1 cellular context compared by ENCODE assay signal in the genomic region with DNA sequence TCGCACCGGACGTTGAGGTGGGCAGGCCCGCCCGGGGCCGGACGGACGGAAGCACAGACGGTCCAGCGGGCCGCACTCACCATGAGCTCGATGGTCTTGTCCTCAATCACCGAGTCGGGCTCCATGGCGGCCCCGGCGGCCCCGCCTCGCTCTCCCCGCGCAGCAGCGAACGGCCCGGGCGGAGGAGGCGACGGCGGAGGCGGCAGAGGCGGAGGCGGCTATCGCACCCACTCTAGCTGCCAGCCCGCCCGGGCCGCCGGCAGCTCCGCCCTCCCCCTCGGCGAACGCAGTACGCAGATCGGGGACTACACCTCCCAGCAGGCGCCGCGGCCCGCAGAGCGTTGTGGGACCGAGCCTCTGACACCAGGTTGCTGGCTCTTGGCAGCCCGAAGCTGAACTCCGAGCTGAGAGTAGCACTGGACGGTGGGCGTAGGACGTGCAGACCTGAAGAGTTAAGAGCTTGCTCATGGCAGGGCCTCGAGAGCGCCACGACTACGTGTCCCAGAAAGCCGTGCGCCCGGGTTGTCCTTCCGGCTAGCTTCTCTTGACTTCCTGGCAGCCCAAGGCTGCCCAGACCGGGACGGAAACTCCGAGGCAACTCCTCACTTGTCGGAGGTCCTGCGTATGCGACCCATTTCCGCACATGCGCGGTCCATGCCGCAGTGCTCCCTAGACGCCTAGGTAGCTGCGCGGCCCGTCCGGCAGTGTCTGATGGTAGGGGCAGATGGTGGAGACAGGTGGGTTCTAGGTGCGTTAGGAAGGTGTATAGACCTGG.
A peak's percentile ranks its signal among the peaks of the same experiment; 100 is the strongest.
TF ChIP-seq lines count a peak whose summit lies in the region.

FBXW11 (minus strand) TSS at position 261 of the 775 bp plus-strand sequence; CDS start at position 125, 136 bp downstream.

TF ChIP-seq in K562, 482 proteins besides CTCF, POLR2A, EP300 and RAD21 (continued from another document and continues in another):
- TF ChIP-seq, protein P1, sequence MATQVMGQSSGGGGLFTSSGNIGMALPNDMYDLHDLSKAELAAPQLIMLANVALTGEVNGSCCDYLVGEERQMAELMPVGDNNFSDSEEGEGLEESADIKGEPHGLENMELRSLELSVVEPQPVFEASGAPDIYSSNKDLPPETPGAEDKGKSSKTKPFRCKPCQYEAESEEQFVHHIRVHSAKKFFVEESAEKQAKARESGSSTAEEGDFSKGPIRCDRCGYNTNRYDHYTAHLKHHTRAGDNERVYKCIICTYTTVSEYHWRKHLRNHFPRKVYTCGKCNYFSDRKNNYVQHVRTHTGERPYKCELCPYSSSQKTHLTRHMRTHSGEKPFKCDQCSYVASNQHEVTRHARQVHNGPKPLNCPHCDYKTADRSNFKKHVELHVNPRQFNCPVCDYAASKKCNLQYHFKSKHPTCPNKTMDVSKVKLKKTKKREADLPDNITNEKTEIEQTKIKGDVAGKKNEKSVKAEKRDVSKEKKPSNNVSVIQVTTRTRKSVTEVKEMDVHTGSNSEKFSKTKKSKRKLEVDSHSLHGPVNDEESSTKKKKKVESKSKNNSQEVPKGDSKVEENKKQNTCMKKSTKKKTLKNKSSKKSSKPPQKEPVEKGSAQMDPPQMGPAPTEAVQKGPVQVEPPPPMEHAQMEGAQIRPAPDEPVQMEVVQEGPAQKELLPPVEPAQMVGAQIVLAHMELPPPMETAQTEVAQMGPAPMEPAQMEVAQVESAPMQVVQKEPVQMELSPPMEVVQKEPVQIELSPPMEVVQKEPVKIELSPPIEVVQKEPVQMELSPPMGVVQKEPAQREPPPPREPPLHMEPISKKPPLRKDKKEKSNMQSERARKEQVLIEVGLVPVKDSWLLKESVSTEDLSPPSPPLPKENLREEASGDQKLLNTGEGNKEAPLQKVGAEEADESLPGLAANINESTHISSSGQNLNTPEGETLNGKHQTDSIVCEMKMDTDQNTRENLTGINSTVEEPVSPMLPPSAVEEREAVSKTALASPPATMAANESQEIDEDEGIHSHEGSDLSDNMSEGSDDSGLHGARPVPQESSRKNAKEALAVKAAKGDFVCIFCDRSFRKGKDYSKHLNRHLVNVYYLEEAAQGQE (CRISPR knock-in tag; IDR thresholded peaks at IDR 0.05; ENCODE audit: low read depth) = no peak
- TF ChIP-seq KLF6 (CRISPR knock-in tag; IDR thresholded peaks at IDR 0.05; ENCODE audit: borderline replicate concordance) (peak; percentile 82; the same call in 1 of the 2 replicates), AFF1 (IDR thresholded peaks at IDR 0.05; ENCODE audit: low read depth in 1 of 2, partially characterized antibody in 2 of 2) (peak; percentile 70 to 100), EP400 (IDR thresholded peaks at IDR 0.05) (peak; percentile 63), TEAD4 (IDR thresholded peaks at IDR 0.05; ENCODE audit: low read length) (peak; percentile 75), TEAD4 (CRISPR knock-in tag; IDR thresholded peaks at IDR 0.05; ENCODE audit: borderline replicate concordance) (0 out of 2 replicates have a peak, but pooled peaks have one; percentile 25), RBBP5 (IDR thresholded peaks at IDR 0.05; ENCODE audit: borderline replicate concordance, insufficient read depth, low read length, poor library complexity, severe bottlenecking) (peak; percentile 93), MYC (IDR thresholded peaks at IDR 0.05; ENCODE audit: low read depth, low read length) (peak; percentile 4; the same call in 1 of the 2 replicates), MYC (CRISPR knock-in tag; IDR thresholded peaks at IDR 0.05; ENCODE audit: borderline replicate concordance, low read depth) (no peak), ZNF143 (CRISPR knock-in tag; IDR thresholded peaks at IDR 0.05) (peak; percentile 97), RBM22 (IDR thresholded peaks at IDR 0.05; ENCODE audit: low read depth, low read length, poor library complexity, severe bottlenecking) (no peak), HNRNPL (IDR thresholded peaks at IDR 0.05; ENCODE audit: low read depth, low read length) (peak; percentile 87), ZNF76 (CRISPR knock-in tag; IDR thresholded peaks at IDR 0.05; ENCODE audit: borderline replicate concordance) (peak; percentile 98), GMEB1 (CRISPR knock-in tag; IDR thresholded peaks at IDR 0.05) (peak; percentile 81), HNRNPH1 (optimal IDR thresholded peaks at IDR 0.05; ENCODE audit: low read depth, low read length) (no peak), ZSCAN32 (CRISPR knock-in tag; IDR thresholded peaks at IDR 0.05) (no peak), CREB3 (tag; conservative IDR thresholded peaks at IDR 0.05; ENCODE audit: low read depth) (peak; percentile 89), TAF1 (IDR thresholded peaks at IDR 0.05; ENCODE audit: control insufficient read depth, extremely low read depth, insufficient read depth, low read length, severe bottlenecking) (peak; percentile 73), TAF7 (tag; IDR thresholded peaks at IDR 0.05) (peak; percentile 73), UBTF (IDR thresholded peaks at IDR 0.05; ENCODE audit: borderline replicate concordance in 1 of 2, low read depth in 2 of 2, low read length in 2 of 2) (peak in 1 of 2 experiments; percentile 79; a peak in 3 of 4 replicates), TRIM24 (IDR thresholded peaks at IDR 0.05) (peak in 1 of 2 experiments; percentile 66; a peak in 2 of 4 replicates), GATAD2B (IDR thresholded peaks at IDR 0.05; ENCODE audit: borderline replicate concordance) (peak; percentile 64; the same call in 1 of the 2 replicates)
- TF ChIP-seq, protein P2, sequence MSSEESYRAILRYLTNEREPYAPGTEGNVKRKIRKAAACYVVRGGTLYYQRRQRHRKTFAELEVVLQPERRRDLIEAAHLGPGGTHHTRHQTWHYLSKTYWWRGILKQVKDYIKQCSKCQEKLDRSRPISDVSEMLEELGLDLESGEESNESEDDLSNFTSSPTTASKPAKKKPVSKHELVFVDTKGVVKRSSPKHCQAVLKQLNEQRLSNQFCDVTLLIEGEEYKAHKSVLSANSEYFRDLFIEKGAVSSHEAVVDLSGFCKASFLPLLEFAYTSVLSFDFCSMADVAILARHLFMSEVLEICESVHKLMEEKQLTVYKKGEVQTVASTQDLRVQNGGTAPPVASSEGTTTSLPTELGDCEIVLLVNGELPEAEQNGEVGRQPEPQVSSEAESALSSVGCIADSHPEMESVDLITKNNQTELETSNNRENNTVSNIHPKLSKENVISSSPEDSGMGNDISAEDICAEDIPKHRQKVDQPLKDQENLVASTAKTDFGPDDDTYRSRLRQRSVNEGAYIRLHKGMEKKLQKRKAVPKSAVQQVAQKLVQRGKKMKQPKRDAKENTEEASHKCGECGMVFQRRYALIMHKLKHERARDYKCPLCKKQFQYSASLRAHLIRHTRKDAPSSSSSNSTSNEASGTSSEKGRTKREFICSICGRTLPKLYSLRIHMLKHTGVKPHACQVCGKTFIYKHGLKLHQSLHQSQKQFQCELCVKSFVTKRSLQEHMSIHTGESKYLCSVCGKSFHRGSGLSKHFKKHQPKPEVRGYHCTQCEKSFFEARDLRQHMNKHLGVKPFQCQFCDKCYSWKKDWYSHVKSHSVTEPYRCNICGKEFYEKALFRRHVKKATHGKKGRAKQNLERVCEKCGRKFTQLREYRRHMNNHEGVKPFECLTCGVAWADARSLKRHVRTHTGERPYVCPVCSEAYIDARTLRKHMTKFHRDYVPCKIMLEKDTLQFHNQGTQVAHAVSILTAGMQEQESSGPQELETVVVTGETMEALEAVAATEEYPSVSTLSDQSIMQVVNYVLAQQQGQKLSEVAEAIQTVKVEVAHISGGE (CRISPR knock-in tag; IDR thresholded peaks at IDR 0.05) = peak; percentile 87 to 98 (median 96)
- TF ChIP-seq, protein P3, sequence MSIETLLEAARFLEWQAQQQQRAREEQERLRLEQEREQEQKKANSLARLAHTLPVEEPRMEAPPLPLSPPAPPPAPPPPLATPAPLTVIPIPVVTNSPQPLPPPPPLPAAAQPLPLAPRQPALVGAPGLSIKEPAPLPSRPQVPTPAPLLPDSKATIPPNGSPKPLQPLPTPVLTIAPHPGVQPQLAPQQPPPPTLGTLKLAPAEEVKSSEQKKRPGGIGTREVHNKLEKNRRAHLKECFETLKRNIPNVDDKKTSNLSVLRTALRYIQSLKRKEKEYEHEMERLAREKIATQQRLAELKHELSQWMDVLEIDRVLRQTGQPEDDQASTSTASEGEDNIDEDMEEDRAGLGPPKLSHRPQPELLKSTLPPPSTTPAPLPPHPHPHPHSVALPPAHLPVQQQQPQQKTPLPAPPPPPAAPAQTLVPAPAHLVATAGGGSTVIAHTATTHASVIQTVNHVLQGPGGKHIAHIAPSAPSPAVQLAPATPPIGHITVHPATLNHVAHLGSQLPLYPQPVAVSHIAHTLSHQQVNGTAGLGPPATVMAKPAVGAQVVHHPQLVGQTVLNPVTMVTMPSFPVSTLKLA (conservative IDR thresholded peaks at IDR 0.05) = peak; percentile 46 to 80; a peak in 3 of 4 replicates
- TF ChIP-seq, protein P4, sequence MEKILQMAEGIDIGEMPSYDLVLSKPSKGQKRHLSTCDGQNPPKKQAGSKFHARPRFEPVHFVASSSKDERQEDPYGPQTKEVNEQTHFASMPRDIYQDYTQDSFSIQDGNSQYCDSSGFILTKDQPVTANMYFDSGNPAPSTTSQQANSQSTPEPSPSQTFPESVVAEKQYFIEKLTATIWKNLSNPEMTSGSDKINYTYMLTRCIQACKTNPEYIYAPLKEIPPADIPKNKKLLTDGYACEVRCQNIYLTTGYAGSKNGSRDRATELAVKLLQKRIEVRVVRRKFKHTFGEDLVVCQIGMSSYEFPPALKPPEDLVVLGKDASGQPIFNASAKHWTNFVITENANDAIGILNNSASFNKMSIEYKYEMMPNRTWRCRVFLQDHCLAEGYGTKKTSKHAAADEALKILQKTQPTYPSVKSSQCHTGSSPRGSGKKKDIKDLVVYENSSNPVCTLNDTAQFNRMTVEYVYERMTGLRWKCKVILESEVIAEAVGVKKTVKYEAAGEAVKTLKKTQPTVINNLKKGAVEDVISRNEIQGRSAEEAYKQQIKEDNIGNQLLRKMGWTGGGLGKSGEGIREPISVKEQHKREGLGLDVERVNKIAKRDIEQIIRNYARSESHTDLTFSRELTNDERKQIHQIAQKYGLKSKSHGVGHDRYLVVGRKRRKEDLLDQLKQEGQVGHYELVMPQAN (IDR thresholded peaks at IDR 0.05; ENCODE audit: borderline replicate concordance) = peak; percentile 61; the same call in 1 of the 2 replicates
- TF ChIP-seq, protein P5, sequence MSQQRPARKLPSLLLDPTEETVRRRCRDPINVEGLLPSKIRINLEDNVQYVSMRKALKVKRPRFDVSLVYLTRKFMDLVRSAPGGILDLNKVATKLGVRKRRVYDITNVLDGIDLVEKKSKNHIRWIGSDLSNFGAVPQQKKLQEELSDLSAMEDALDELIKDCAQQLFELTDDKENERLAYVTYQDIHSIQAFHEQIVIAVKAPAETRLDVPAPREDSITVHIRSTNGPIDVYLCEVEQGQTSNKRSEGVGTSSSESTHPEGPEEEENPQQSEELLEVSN (IDR thresholded peaks at IDR 0.05; ENCODE audit: borderline replicate concordance in 1 of 2, extremely low read depth in 1 of 2, insufficient read depth in 1 of 2, insufficient read length in 1 of 2, low read depth in 1 of 2, low read length in 1 of 2, poor library complexity in 1 of 2, severe bottlenecking in 1 of 2) = peak in 1 of 2 experiments; percentile 48
